ENCODE assay signal across 14 cellular contexts in the genomic region with DNA sequence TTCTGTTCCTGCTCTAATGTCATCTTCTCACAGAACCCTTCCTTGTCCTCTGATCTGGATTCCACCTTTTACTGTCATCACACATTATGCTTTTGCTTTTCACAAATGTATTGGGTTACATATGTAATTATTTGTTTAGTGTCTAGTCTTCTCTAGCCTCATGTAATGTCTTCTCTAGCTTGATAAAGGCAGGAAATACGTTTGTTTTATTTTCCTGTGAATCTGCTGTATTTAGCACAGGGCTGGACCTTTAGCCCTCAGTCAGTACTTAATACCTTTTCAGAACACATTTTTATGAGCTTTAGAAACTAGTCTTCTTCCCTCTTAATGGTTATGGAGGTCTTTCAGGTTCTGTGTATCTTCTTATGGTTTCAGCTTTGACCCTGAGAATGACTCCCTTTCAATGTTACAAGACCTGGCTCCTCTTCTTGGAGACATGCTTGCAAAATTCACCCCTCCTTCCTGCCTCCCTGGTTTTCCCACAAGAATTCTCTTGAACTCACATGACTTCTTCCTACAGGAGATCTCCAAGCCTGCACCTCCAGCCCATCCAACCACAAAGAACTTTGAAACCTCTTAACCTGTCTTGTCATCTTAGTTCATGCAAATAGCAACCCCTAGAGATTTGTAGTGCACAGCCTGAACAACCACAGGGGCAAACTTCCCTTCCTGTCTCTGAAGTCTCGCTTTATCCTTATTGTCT.
DNase-seq lines count a peak whose midpoint lies in the region; ATAC-seq and TF ChIP-seq lines count a peak whose summit lies in the region.
"Had no signal": no experiment of that assay in that cellular context is flagged by ENCODE, and none has a peak within 500 bp of the region (broad histone marks: within the 10 kb centered on the region; RNA-seq: fewer than 3 reads in every experiment).

No MANE protein-coding gene starts in this region.

- peak; percentile 85 for ATAC-seq in GM18517 (IDR thresholded peaks at IDR 0.05; ENCODE audit: unreplicated experiment)
- peak; percentile 85 for ATAC-seq in GM21381 (IDR thresholded peaks at IDR 0.05; ENCODE audit: unreplicated experiment)
- ATAC-seq in HG03066 (IDR thresholded peaks at IDR 0.05; ENCODE audit: low read depth, unreplicated experiment): peak; percentile 84
- no peak for ATAC-seq in stimulated activated effector memory CD8-positive, alpha-beta T cell treated with anti-CD3 and anti-CD28 coated beads, Interleukin-12 subunit alpha, Interleukin-12 subunit beta, amount 100 ng/mL, for 72 hours
- ATAC-seq: lower lobe of right lung; stimulated activated naive CD8-positive, alpha-beta T cell treated with anti-CD3 and anti-CD28 coated beads, Interleukin-15, Interleukin-2, amounts not matched to agents 100 U/mL and 50 U/mL, for 24 hours had no signal

- no peaks in the 10 kb centered on the region for H3K4me1 ChIP-seq in Peyer's patch

- peaks cover 2% of the 10 kb centered on the region for H3K9me3 Mint-ChIP-seq in stimulated activated effector memory CD8-positive, alpha-beta T cell treated with anti-CD3 and anti-CD28 coated beads, Interleukin-12 subunit alpha, Interleukin-12 subunit beta, amount 100 ng/mL, for 72 hours
- H3K9me3 Mint-ChIP-seq: brain, HFFc6 had no signal

- TF ChIP-seq POLR2A in Peyer's patch (IDR thresholded peaks at IDR 0.05): no peak

- no peaks in the 10 kb centered on the region for H3K36me3 ChIP-seq in Peyer's patch
- H3K36me3 ChIP-seq: lower lobe of right lung had no signal

- peak in 2 of 3 donors; percentile 29 to 46 for DNase-seq in Peyer's patch
- no peak for DNase-seq in stimulated activated effector memory CD8-positive, alpha-beta T cell treated with anti-CD3 and anti-CD28 coated beads, Interleukin-12 subunit alpha, Interleukin-12 subunit beta, amount 100 ng/mL, for 72 hours (ENCODE audit: low spot score in 2 of 2)
- DNase-seq in stimulated activated CD8-positive, alpha-beta memory T cell treated with anti-CD3 and anti-CD28 coated beads, Interleukin-4, amount 100 ng/mL, for 48 hours: no peak
- no peak for DNase-seq in central memory CD4-positive, alpha-beta T cell
- no peak for DNase-seq in activated effector memory CD4-positive, alpha-beta T cell treated with anti-CD3 and anti-CD28 coated beads, Interleukin-2, amount 50 U/mL, for 16 hours
- DNase-seq: HFFc6; lower lobe of right lung; NCI-H1694; small intestine; stimulated activated naive CD8-positive, alpha-beta T cell treated with anti-CD3 and anti-CD28 coated beads, Interleukin-15, Interleukin-2, amounts not matched to agents 100 U/mL and 50 U/mL, for 24 hours had no signal

- no peak overlapping the region for H3K4me3 Mint-ChIP-seq in stimulated activated effector memory CD8-positive, alpha-beta T cell treated with anti-CD3 and anti-CD28 coated beads, Interleukin-12 subunit alpha, Interleukin-12 subunit beta, amount 100 ng/mL, for 72 hours
- H3K4me3 Mint-ChIP-seq: brain, HFFc6 had no signal

- no peak overlapping the region for H3K27ac Mint-ChIP-seq in stimulated activated effector memory CD8-positive, alpha-beta T cell treated with anti-CD3 and anti-CD28 coated beads, Interleukin-12 subunit alpha, Interleukin-12 subunit beta, amount 100 ng/mL, for 72 hours
- H3K27ac Mint-ChIP-seq: brain, HFFc6 had no signal

- no peaks in the 10 kb centered on the region for H3K36me3 Mint-ChIP-seq in stimulated activated effector memory CD8-positive, alpha-beta T cell treated with anti-CD3 and anti-CD28 coated beads, Interleukin-12 subunit alpha, Interleukin-12 subunit beta, amount 100 ng/mL, for 72 hours
- H3K36me3 Mint-ChIP-seq: brain had no signal

- H3K27ac ChIP-seq in Peyer's patch: peak overlapping the region in 1 of 4 donors; percentile 51
- H3K27ac ChIP-seq: lower lobe of right lung had no signal

- H3K4me3 ChIP-seq in Peyer's patch: no peak overlapping the region
- H3K4me3 ChIP-seq: lower lobe of right lung had no signal

- H3K9me3 ChIP-seq in Peyer's patch: no peaks in the 10 kb centered on the region
- H3K9me3 ChIP-seq: lower lobe of right lung had no signal

- no peak for TF ChIP-seq CTCF in Peyer's patch (IDR thresholded peaks at IDR 0.05)

- H3K27me3 ChIP-seq in Peyer's patch: no peaks in the 10 kb centered on the region

- H3K4me1 Mint-ChIP-seq in stimulated activated effector memory CD8-positive, alpha-beta T cell treated with anti-CD3 and anti-CD28 coated beads, Interleukin-12 subunit alpha, Interleukin-12 subunit beta, amount 100 ng/mL, for 72 hours: no peaks in the 10 kb centered on the region

Comparison
In these comparisons a context has a peak if more than half of its experiments do, and no peak if none do; other contexts are left out.
1. DNase-seq: peak in Peyer's patch (2 of 3); none in stimulated activated effector memory CD8-positive, alpha-beta T cell treated with anti-CD3 and anti-CD28 coated beads, Interleukin-12 subunit alpha, Interleukin-12 subunit beta, amount 100 ng/mL, for 72 hours (0 of 2), stimulated activated CD8-positive, alpha-beta memory T cell treated with anti-CD3 and anti-CD28 coated beads, Interleukin-4, amount 100 ng/mL, for 48 hours (single experiment), central memory CD4-positive, alpha-beta T cell (single experiment) and activated effector memory CD4-positive, alpha-beta T cell treated with anti-CD3 and anti-CD28 coated beads, Interleukin-2, amount 50 U/mL, for 16 hours (single experiment).